ENCODE assay signal across 21 cellular contexts in the genomic region with DNA sequence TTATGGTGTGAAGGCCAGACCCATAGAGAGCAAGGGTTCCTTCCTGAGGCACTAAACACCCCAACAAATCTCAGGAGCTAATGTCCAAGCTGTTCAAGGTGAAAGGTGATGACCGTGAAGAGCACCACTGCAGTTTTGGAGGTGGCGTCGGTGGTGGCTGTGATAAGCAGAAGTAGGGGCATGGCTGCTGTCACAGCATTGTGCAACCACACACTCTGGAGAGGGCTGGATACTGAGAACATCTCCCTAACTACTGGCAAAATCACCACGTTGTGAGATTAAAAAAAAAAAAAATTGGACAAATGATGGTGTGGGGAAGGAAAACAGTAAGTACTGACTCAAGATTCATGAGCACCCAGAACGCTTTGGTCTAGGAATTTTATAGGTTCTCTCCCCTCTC.
"Had no signal": no experiment of that assay in that cellular context is flagged by ENCODE, and none has a peak within 500 bp of the region (broad histone marks: within the 10 kb centered on the region; RNA-seq: fewer than 3 reads in every experiment).

No MANE protein-coding gene starts in this region.

- DNase-seq: activated naive CD4-positive, alpha-beta T cell; activated T-cell treated with anti-CD3 and anti-CD28 coated beads, Interleukin-2, amount 50 U/mL, for 24 hours; adrenal gland; brain microvascular endothelial cell; colonic mucosa; esophagus squamous epithelium; immature natural killer cell; naive thymus-derived CD4-positive, alpha-beta T cell; ovary; stimulated activated CD4-positive, alpha-beta T cell treated with anti-CD3 and anti-CD28 coated beads, Interleukin-4, amount 100 ng/mL, for 4 hours; stimulated activated naive CD8-positive, alpha-beta T cell treated with anti-CD3 and anti-CD28 coated beads, Interleukin-15, Interleukin-2, amounts not matched to agents 100 U/mL and 50 U/mL, for 24 hours; T-helper 1 cell; upper lobe of left lung had no signal

- H3K27ac Mint-ChIP-seq: activated naive CD8-positive, alpha-beta T cell; activated T-cell treated with anti-CD3 and anti-CD28 coated beads, Interleukin-2, amount 50 U/mL, for 24 hours; activated T-helper 2 cell treated with anti-CD3 and anti-CD28 coated beads, Interferon-gamma antibody, Interleukin-2, Interleukin-4, amounts not matched to agents 10 μg/mL and 5 μg/mL and 100 μg/mL, durations not matched to agents 14 hours and 24 hours and 36 hours; immature natural killer cell; naive thymus-derived CD4-positive, alpha-beta T cell; WTC11 had no signal

- H3K4me3 ChIP-seq: adrenal gland, ascending aorta, colonic mucosa, esophagus squamous epithelium, hepatocyte, ovary, prostate gland, upper lobe of left lung had no signal

- H3K4me1 Mint-ChIP-seq: central memory CD8-positive, alpha-beta T cell; immature natural killer cell; neural crest cell; WTC11 had no signal

- H3K27me3 Mint-ChIP-seq: activated naive CD8-positive, alpha-beta T cell; activated T-cell treated with anti-CD3 and anti-CD28 coated beads, Interleukin-2, amount 50 U/mL, for 24 hours had no signal

- H3K36me3 Mint-ChIP-seq: activated naive CD8-positive, alpha-beta T cell; WTC11 had no signal

- H3K4me3 Mint-ChIP-seq: activated naive CD8-positive, alpha-beta T cell; activated T-cell treated with anti-CD3 and anti-CD28 coated beads, Interleukin-2, amount 50 U/mL, for 24 hours; central memory CD8-positive, alpha-beta T cell; immature natural killer cell; naive thymus-derived CD4-positive, alpha-beta T cell; neural crest cell; WTC11 had no signal

- H3K9me3 Mint-ChIP-seq: activated T-cell treated with anti-CD3 and anti-CD28 coated beads, Interleukin-2, amount 50 U/mL, for 24 hours; activated T-helper 2 cell treated with anti-CD3 and anti-CD28 coated beads, Interferon-gamma antibody, Interleukin-2, Interleukin-4, amounts not matched to agents 10 μg/mL and 5 μg/mL and 100 μg/mL, durations not matched to agents 14 hours and 24 hours and 36 hours; neural crest cell; WTC11 had no signal
